Comparison of ENCODE assay signal across 20 cellular contexts in the genomic region with DNA sequence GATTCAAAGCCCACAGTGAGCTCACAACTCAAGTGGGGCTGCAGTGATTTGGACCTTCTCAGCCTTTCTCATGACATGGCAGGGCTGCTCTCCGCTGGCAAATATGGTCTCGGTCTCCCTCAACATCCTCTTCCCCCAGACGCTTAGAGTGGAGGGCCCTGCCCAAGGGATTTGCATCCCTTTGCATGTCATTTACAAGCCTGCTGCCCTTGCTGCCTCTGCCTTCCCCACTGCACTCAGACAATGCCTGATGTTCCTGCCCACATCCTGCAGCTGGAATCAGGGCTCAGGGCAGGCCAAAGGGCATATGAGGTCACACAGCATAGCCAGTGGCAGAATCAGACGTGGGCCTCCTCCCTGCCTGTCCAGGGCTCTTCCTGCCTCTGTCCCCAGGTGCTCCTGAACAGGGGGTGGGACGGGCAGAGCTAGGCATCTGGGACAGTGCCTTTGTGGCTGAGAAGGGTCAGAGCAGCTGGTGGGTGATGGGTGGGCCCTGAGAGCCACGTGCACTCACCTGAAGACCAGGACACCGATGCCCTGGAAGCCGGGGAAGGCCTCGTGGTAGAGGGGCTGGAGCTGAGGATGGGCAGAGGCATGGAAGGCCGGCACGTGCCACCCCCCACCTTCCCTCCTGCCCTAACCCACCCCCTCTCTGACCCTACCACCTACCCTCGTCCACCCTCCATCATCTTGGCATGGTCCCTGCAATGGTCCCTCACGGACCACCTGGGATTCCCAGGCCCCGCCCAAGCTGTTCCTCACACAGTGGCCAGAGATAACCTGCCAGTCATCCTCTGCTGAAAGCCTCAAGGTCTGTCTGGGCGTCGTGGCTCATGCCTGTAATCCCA. TPM values are rescaled to one million over a fixed set of nuclear protein-coding genes. Genes with fewer than 3 reads are reported as not detected.
DNase-seq lines count a peak whose midpoint lies in the region; ATAC-seq, FAIRE-seq and TF ChIP-seq lines count a peak whose summit lies in the region.
"Had no signal": no experiment of that assay in that cellular context is flagged by ENCODE, and none has a peak within 500 bp of the region (broad histone marks: within the 10 kb centered on the region; RNA-seq: fewer than 3 reads in every experiment).

No MANE protein-coding gene starts in this region.

- H2BK12ac ChIP-seq in H1 (ENCODE audit: low read depth, low read length), result peak overlapping the region; percentile 68; the same call in 1 of the 2 replicates
- peak overlapping the region; percentile 30 for H2BK12ac ChIP-seq in neuronal stem cell (ENCODE audit: low read length)

- H3K18ac ChIP-seq in H1 (ENCODE audit: extremely low read depth, low read length) (no peak overlapping the region; the same call in 1 of the 2 replicates), neuronal stem cell (ENCODE audit: low read length) (no peak overlapping the region)

- peak overlapping the region; percentile 10; the same call in 1 of the 2 replicates for H2BK20ac ChIP-seq in H1 (ENCODE audit: low read length)

- intact Hi-C loops in head of caudate nucleus (cut with DNase I), result no loop called here

- H3K14ac ChIP-seq in H1 (ENCODE audit: insufficient read length), result no peak overlapping the region
- peak overlapping the region; percentile 77 for H3K14ac ChIP-seq in neuronal stem cell (ENCODE audit: low read length)

- TF ChIP-seq POLR2A in H1 (IDR thresholded peaks at IDR 0.05; ENCODE audit: control extremely low read depth in 1 of 2, low read depth in 2 of 2, low read length in 2 of 2), result no peak

- TF ChIP-seq RAD21 in H1 (IDR thresholded peaks at IDR 0.05 in 1 of 2, conservative IDR thresholded peaks at IDR 0.05 in 1 of 2; ENCODE audit: low read depth in 2 of 2, low read length in 2 of 2), result no peak

- H4K8ac ChIP-seq in H1 (ENCODE audit: extremely low read depth, insufficient read depth, low read length), result no peak overlapping the region; the same call in 1 of the 2 replicates
- no peak overlapping the region for H4K8ac ChIP-seq in neuronal stem cell (ENCODE audit: low read depth, low read length)

- no peaks in the 10 kb centered on the region for H3K9me3 ChIP-seq in H1 (ENCODE audit: insufficient read depth in 2 of 2, low read depth in 1 of 2, low read length in 1 of 2)
- H3K9me3 ChIP-seq in neuronal stem cell (replicated peaks in 1 of 2; ENCODE audit: control insufficient read depth in 2 of 2, insufficient read depth in 1 of 2, low read depth in 1 of 2, low read length in 2 of 2), result no peaks in the 10 kb centered on the region

- H2BK15ac ChIP-seq in H1 (ENCODE audit: low read length) (no peak overlapping the region), neuronal stem cell (ENCODE audit: low read length) (no peak overlapping the region)

- H3K23me2 ChIP-seq in H1 (ENCODE audit: low read depth, low read length), result no peaks in the 10 kb centered on the region

- no peak for TF ChIP-seq CTCF in H1 (IDR thresholded peaks at IDR 0.05; ENCODE audit: control extremely low read depth in 1 of 3, insufficient read depth in 1 of 3, low read depth in 1 of 3, low read length in 3 of 3)

- 88% methylated on average over 14 of the region's 16 CpGs; no CpG with 5 or more reads in 1 of the 2 experiments for WGBS in H1 (ENCODE audit: extremely low coverage in 1 of 2, insufficient coverage in 1 of 2, insufficient read length in 1 of 2, insufficient replicate concordance in 2 of 2, low coverage in 1 of 2, low lambda C conversion rate in 2 of 2, missing lambda C conversion rate in 1 of 2), 2 experiments
- no CpG with 5 or more reads among the region's 16 CpGs for WGBS in neuronal stem cell (ENCODE audit: extremely low coverage in 2 of 2, insufficient read length in 2 of 2, insufficient replicate concordance in 1 of 2), 2 donors

- no peak overlapping the region for H2BK5ac ChIP-seq in H1 (ENCODE audit: low read depth, low read length)
- H2BK5ac ChIP-seq in neuronal stem cell (ENCODE audit: low read length), result no peak overlapping the region

- CTCF ChIA-PET in H1 (lab: Charles Lee; ENCODE audit: partially characterized antibody), result interaction anchor here (0.6 to 3.4 kb wide), 5 partner anchors 77 to 245 kb away, joined by 3 to 8 read pairs (median 4); no protein-coding TSS in a partner anchor

- H3K27ac ChIP-seq in H1 (ENCODE audit: low read depth, low read length) (no peak overlapping the region), neuronal stem cell (replicated peaks; ENCODE audit: low read length) (no peak overlapping the region)
- H3K27ac ChIP-seq: KMS-11 had no signal

- H3K56ac ChIP-seq in H1 (replicated peaks; ENCODE audit: insufficient read length, low read depth, low read length), result no peak overlapping the region

- no peak for FAIRE-seq in H1 (lab: Jason Lieb, UNC)
- FAIRE-seq: bronchial epithelial cell, islet of Langerhans, RCC 7860 had no signal

- H3K4me1 ChIP-seq in H1 (replicated peaks in 1 of 4; ENCODE audit: control insufficient read depth in 3 of 4, insufficient read depth in 4 of 4, low read length in 3 of 4) (no peaks in the 10 kb centered on the region; a peak in 2 of 7 replicates), neuronal stem cell (ENCODE audit: control insufficient read depth in 2 of 2, insufficient read depth in 1 of 2, low read depth in 1 of 2, low read length in 2 of 2) (peaks cover 4 to 5% of the 10 kb centered on the region in 2 donors)

- TF ChIP-seq EP300 in H1 (IDR thresholded peaks at IDR 0.05; ENCODE audit: borderline replicate concordance in 1 of 2, low read depth in 2 of 2, low read length in 2 of 2), result no peak

- H3K79me1 ChIP-seq in H1 (ENCODE audit: low read depth, low read length), result no peaks in the 10 kb centered on the region
- peaks cover 3% of the 10 kb centered on the region for H3K79me1 ChIP-seq in neuronal stem cell (ENCODE audit: low read depth, low read length)

- no peaks in the 10 kb centered on the region for H4K20me1 ChIP-seq in H1 (replicated peaks in 1 of 2; ENCODE audit: control insufficient read depth in 1 of 2, insufficient read depth in 2 of 2, low read length in 2 of 2)

- POLR2A ChIA-PET in H1 (lab: Charles Lee; ENCODE audit: partially characterized antibody), result interaction anchor here (0.6 to 1.4 kb wide), 2 partner anchors 14 to 1702 kb away, joined by 3 to 7 read pairs; no protein-coding TSS in a partner anchor

- H3K9ac ChIP-seq in H1 (replicated peaks in 1 of 4; ENCODE audit: extremely low read depth in 1 of 4, low read depth in 3 of 4, low read length in 3 of 4) (no peak overlapping the region; a peak in 1 of 7 replicates), neuronal stem cell (ENCODE audit: low read depth, low read length, poor library complexity) (no peak overlapping the region)
- H3K9ac ChIP-seq: KMS-11 had no signal

- H3K27me3 ChIP-seq in H1 (replicated peaks in 1 of 4; ENCODE audit: control insufficient read depth in 3 of 4, extremely low read depth in 1 of 4, insufficient read depth in 3 of 4, low read length in 3 of 4) (no peaks in the 10 kb centered on the region; a peak in 1 of 7 replicates), neuronal stem cell (ENCODE audit: control insufficient read depth in 3 of 3, insufficient read depth in 3 of 3, low read depth in 1 of 3, low read length in 3 of 3) (peaks cover 0 to 23% (median 0%) of the 10 kb centered on the region in 3 experiments)

- H4K91ac ChIP-seq in H1 (replicated peaks; ENCODE audit: insufficient read length, low read length), result peak overlapping the region; percentile 65
- H4K91ac ChIP-seq in neuronal stem cell (ENCODE audit: low read depth, low read length, poor library complexity), result no peak overlapping the region

- H3K4me3 ChIP-seq in H1 (ENCODE audit: extremely low read depth in 1 of 4, insufficient read depth in 2 of 4, low read depth in 3 of 4, low read length in 4 of 4), result no peak overlapping the region
- H3K4me3 ChIP-seq in neuronal stem cell (ENCODE audit: low read length in 2 of 2), result peak overlapping the region in 1 of 2 donors; percentile 51

- H3K4me2 ChIP-seq in H1 (ENCODE audit: insufficient read depth in 1 of 2, low read depth in 2 of 2, low read length in 2 of 2) (no peak overlapping the region), neuronal stem cell (ENCODE audit: insufficient read depth, low read length, poor library complexity, severe bottlenecking) (no peak overlapping the region)
- H3K4me2 ChIP-seq: KMS-11 had no signal

- DNase-seq in D341Med (ENCODE audit: low spot score) (peak; percentile 24), HuH-7.5 (ENCODE audit: low spot score) (peak; percentile 85), H1 (ENCODE audit: low read depth in 1 of 2, low spot score in 2 of 2) (no peak), neuronal stem cell (ENCODE audit: low spot score) (no peak), head of caudate nucleus (no peak)
- DNase-seq: activated CD4-positive, alpha-beta T cell treated with anti-CD3 and anti-CD28 coated beads, Interleukin-2, amount 50 U/mL, for 1 hour; activated T-cell treated with anti-CD3 and anti-CD28 coated beads, Interleukin-2, amount 50 U/mL, for 48 hours; H9; NCI-H2171; nucleus accumbens; stimulated activated CD4-positive, alpha-beta T cell treated with anti-CD3 and anti-CD28 coated beads, Interleukin-2, amount 100 ng/mL, for 48 hours had no signal

- H3K4ac ChIP-seq in H1 (replicated peaks; ENCODE audit: insufficient read length, low read depth, low read length) (no peak overlapping the region), neuronal stem cell (ENCODE audit: low read length) (peak overlapping the region; percentile 56)

- no peak overlapping the region for H4K5ac ChIP-seq in H1 (ENCODE audit: insufficient read length, low read depth, low read length)

- H3K23ac ChIP-seq in H1 (ENCODE audit: insufficient read length) (no peak overlapping the region), neuronal stem cell (ENCODE audit: low read depth, low read length, poor library complexity) (peak overlapping the region; percentile 25)

- H2AK5ac ChIP-seq in H1 (ENCODE audit: low read depth, low read length) (no peak overlapping the region), neuronal stem cell (ENCODE audit: low read depth, low read length) (peak overlapping the region; percentile 58)

- no peaks in the 10 kb centered on the region for H3K36me3 ChIP-seq in H1 (ENCODE audit: control insufficient read depth in 2 of 4, insufficient read depth in 4 of 4, low read length in 3 of 4)
- H3K36me3 ChIP-seq in neuronal stem cell (replicated peaks in 1 of 2; ENCODE audit: control insufficient read depth in 2 of 2, insufficient read depth in 2 of 2, low read length in 2 of 2), result no peaks in the 10 kb centered on the region

- ATAC-seq in GM21825 (IDR thresholded peaks at IDR 0.05; ENCODE audit: unreplicated experiment), result no peak
- no peak for ATAC-seq in GM21786 (IDR thresholded peaks at IDR 0.05; ENCODE audit: unreplicated experiment)
- ATAC-seq: sciatic nerve had no signal

- H3K79me2 ChIP-seq in H1 (ENCODE audit: control insufficient read depth in 1 of 2, insufficient read depth in 2 of 2, low read length in 2 of 2), result no peaks in the 10 kb centered on the region

- no peak overlapping the region for H2BK120ac ChIP-seq in H1 (replicated peaks; ENCODE audit: low read depth, low read length)
- no peak overlapping the region for H2BK120ac ChIP-seq in neuronal stem cell (ENCODE audit: low read depth, low read length)

- H2AFZ ChIP-seq in H1 (ENCODE audit: low read length), result no peak overlapping the region
- H2AFZ ChIP-seq in neuronal stem cell (ENCODE audit: low read length), result no peak overlapping the region

RNA-seq across cellular contexts. Expression of a gene that starts 27.4 kb away (rescaled TPM):
- 0.35 TPM in 1 of 2 replicates, not detected in the other for total RNA-seq in H1 (2021; fragmentation: NEBNext Ultra II Directional; extraction: Animal tissue kit (Norgen Biotek cat#: 25700))
- polyA plus RNA-seq in H1 (2011; rRNA removed), result 0.14 and 0.17 TPM in 2 replicates
- 0.22 TPM for polyA plus RNA-seq in H1 (2011; cell fraction: cytosol; rRNA removed)
- 0.11 TPM for polyA plus RNA-seq in H1 (2011; cell fraction: nucleus; rRNA removed)
- polyA plus RNA-seq in H1 (2012, experiment 1 of 2), result 0.15 to 0.61 TPM (median 0.42 TPM) in 4 replicates
- not detected for polyA plus RNA-seq in H1 (2012, experiment 2 of 2)
- 0.99 TPM for polyA plus RNA-seq in H1 (2013, experiment 1 of 2)
- polyA plus RNA-seq in H1 (2013, experiment 2 of 2), result 0.75 TPM
- not detected in 2 replicates for polyA minus RNA-seq in H1 (2011; rRNA and poly(A)+ RNA removed)
- not detected for polyA minus RNA-seq in H1 (2011; cell fraction: cytosol; rRNA and poly(A)+ RNA removed)
- polyA minus RNA-seq in H1 (2011; cell fraction: nucleus; rRNA and poly(A)+ RNA removed), result 0.30 TPM
- not detected for polyA plus RNA-seq in neuronal stem cell (2013, experiment 1 of 2)
- not detected for polyA plus RNA-seq in neuronal stem cell (2013, experiment 2 of 2)
- total RNA-seq: dermis microvascular lymphatic vessel endothelial cell, H9, sciatic nerve had no signal
- polyA plus RNA-seq: esophagus had no signal

RNA-seq across cellular contexts. Expression of a gene that starts 29.1 kb away (rescaled TPM):
- 35.6 and 38.5 TPM in 2 replicates for total RNA-seq in H1 (2021; fragmentation: NEBNext Ultra II Directional; extraction: Animal tissue kit (Norgen Biotek cat#: 25700))
- polyA plus RNA-seq in H1 (2011; rRNA removed), result 13.8 and 18.9 TPM in 2 replicates
- polyA plus RNA-seq in H1 (2011; cell fraction: cytosol; rRNA removed), result 5.7 TPM
- polyA plus RNA-seq in H1 (2011; cell fraction: nucleus; rRNA removed), result 15.1 TPM
- polyA plus RNA-seq in H1 (2012, experiment 1 of 2), result 17.6 to 27.7 TPM (median 24.3 TPM) in 4 replicates
- 24.9 TPM for polyA plus RNA-seq in H1 (2012, experiment 2 of 2)
- 23.9 TPM for polyA plus RNA-seq in H1 (2013, experiment 1 of 2)
- 24.3 TPM for polyA plus RNA-seq in H1 (2013, experiment 2 of 2)
- 14.5 and 15.8 TPM in 2 replicates for polyA minus RNA-seq in H1 (2011; rRNA and poly(A)+ RNA removed)
- 23.3 TPM for polyA minus RNA-seq in H1 (2011; cell fraction: cytosol; rRNA and poly(A)+ RNA removed)
- polyA minus RNA-seq in H1 (2011; cell fraction: nucleus; rRNA and poly(A)+ RNA removed), result 21.6 TPM
- polyA plus RNA-seq in neuronal stem cell (2013, experiment 1 of 2), result 5.9 TPM
- polyA plus RNA-seq in neuronal stem cell (2013, experiment 2 of 2), result 5.5 TPM

RNA-seq across cellular contexts. Expression of a gene that starts 51.9 kb away (rescaled TPM):
- total RNA-seq in H1 (2021; fragmentation: NEBNext Ultra II Directional; extraction: Animal tissue kit (Norgen Biotek cat#: 25700)), result 0.69 and 0.73 TPM in 2 replicates
- polyA plus RNA-seq in H1 (2011; rRNA removed), result 0.20 and 0.27 TPM in 2 replicates
- polyA plus RNA-seq in H1 (2011; cell fraction: cytosol; rRNA removed), result 0.58 TPM
- polyA plus RNA-seq in H1 (2011; cell fraction: nucleus; rRNA removed), result 0.74 TPM
- 0.25 to 0.81 TPM (median 0.51 TPM) in 4 replicates for polyA plus RNA-seq in H1 (2012, experiment 1 of 2)
- 0.14 TPM for polyA plus RNA-seq in H1 (2012, experiment 2 of 2)
- 0.77 TPM for polyA plus RNA-seq in H1 (2013, experiment 1 of 2)
- polyA plus RNA-seq in H1 (2013, experiment 2 of 2), result 0.85 TPM
- polyA minus RNA-seq in H1 (2011; rRNA and poly(A)+ RNA removed), result 0.47 and 0.68 TPM in 2 replicates
- not detected for polyA minus RNA-seq in H1 (2011; cell fraction: cytosol; rRNA and poly(A)+ RNA removed)
- not detected for polyA minus RNA-seq in H1 (2011; cell fraction: nucleus; rRNA and poly(A)+ RNA removed)
- polyA plus RNA-seq in neuronal stem cell (2013, experiment 1 of 2), result 0.04 TPM
- polyA plus RNA-seq in neuronal stem cell (2013, experiment 2 of 2), result 0.03 TPM
- total RNA-seq: bronchial epithelial cell, dermis microvascular lymphatic vessel endothelial cell had no signal
- polyA plus RNA-seq: esophagus had no signal

Comparison
In these comparisons a context has a peak if more than half of its experiments do, and no peak if none do; other contexts are left out.
1. DNase-seq: peak in D341Med (single experiment) and HuH-7.5 (single experiment); none in H1 (0 of 2), neuronal stem cell (single experiment) and head of caudate nucleus (0 of 42).